ENCODE assay signal across 29 cellular contexts in genomic region chr12:92007787-92008186, GRCh38.
A peak's percentile ranks its signal among the peaks of the same experiment; 100 is the strongest.
DNase-seq lines count a peak whose midpoint lies in the region; ATAC-seq and TF ChIP-seq lines count a peak whose summit lies in the region.
"Had no signal": no experiment of that assay in that cellular context is flagged by ENCODE, and none has a peak within 500 bp of the region (broad histone marks: within the 10 kb centered on the region; RNA-seq: fewer than 3 reads in every experiment).

No MANE protein-coding gene starts in this region.

- POLR2A ChIA-PET in naive thymus-derived CD4-positive, alpha-beta T cell (lab: Charles Lee), result interaction anchor here (0.6 to 6.1 kb wide), 4 partner anchors 23 to 371 kb away, joined by 3 to 62 read pairs (median 20); partner anchors contain the start of gene BTG1

- DNase-seq in DMS153 (lab: John Stamatoyannopoulos, UW) (peak; percentile 37), DMS153 treated with DMSO at 0.1 percent for 48 hours (lab: John Stamatoyannopoulos, UW; ENCODE audit: unreplicated experiment) (no peak), GM23338 (ENCODE audit: low spot score) (peak; percentile 14), NCI-H510A treated with DMSO at 0.1 percent for 48 hours (lab: John Stamatoyannopoulos, UW) (peak; percentile 72), NCI-H526 (lab: John Stamatoyannopoulos, UW) (no peak), middle frontal gyrus (ENCODE audit: extremely low spot score, low spot score) (no peak)
- DNase-seq in naive thymus-derived CD4-positive, alpha-beta T cell, result no peak
- DNase-seq: activated CD8-positive, alpha-beta T cell treated with anti-CD3 and anti-CD28 coated beads for 36 hours; central memory CD4-positive, alpha-beta T cell; esophagus squamous epithelium; foreskin melanocyte; NCI-H1694; NCI-H2227 treated with DMSO at 0.1 percent for 48 hours; OCI-M1; SK-N-SH; stimulated activated CD4-positive, alpha-beta T cell treated with anti-CD3 and anti-CD28 coated beads, Interleukin-12 subunit alpha, Interleukin-12 subunit beta, amount 100 ng/mL, for 4 hours; stimulated activated CD4-positive, alpha-beta T cell treated with anti-CD3 and anti-CD28 coated beads, Interleukin-4, amount 100 ng/mL, for 24 hours; upper lobe of right lung had no signal

- no peaks in the 10 kb centered on the region for H3K4me1 ChIP-seq in GM23338 (ENCODE audit: insufficient read depth)
- peaks cover 11 to 52% of the 10 kb centered on the region in 2 donors for H3K4me1 ChIP-seq in naive thymus-derived CD4-positive, alpha-beta T cell (ENCODE audit: control insufficient read depth in 2 of 2, insufficient read depth in 2 of 2, low read length in 2 of 2)
- H3K4me1 ChIP-seq: esophagus squamous epithelium, upper lobe of right lung had no signal

- H3F3A ChIP-seq in GM23338 (replicated peaks; ENCODE audit: low read depth), result no peaks in the 10 kb centered on the region

- no peak overlapping the region for H3K27ac ChIP-seq in GM23338 (ENCODE audit: low read depth)
- H3K27ac ChIP-seq in naive thymus-derived CD4-positive, alpha-beta T cell (ENCODE audit: low read depth, low read length), result no peak overlapping the region
- H3K27ac ChIP-seq: 22Rv1, esophagus squamous epithelium, KMS-11, neutrophil, upper lobe of right lung had no signal

- no peak overlapping the region for H2AFZ ChIP-seq in GM23338

- H3K27me3 ChIP-seq in GM23338 (ENCODE audit: insufficient read depth), result no peaks in the 10 kb centered on the region
- H3K27me3 ChIP-seq in naive thymus-derived CD4-positive, alpha-beta T cell (ENCODE audit: control insufficient read depth in 2 of 2, insufficient read depth in 2 of 2, low read length in 2 of 2), result no peaks in the 10 kb centered on the region
- H3K27me3 ChIP-seq: esophagus squamous epithelium, neutrophil, upper lobe of right lung had no signal

- TF ChIP-seq CTCF in GM23338 (conservative IDR thresholded peaks at IDR 0.05; ENCODE audit: low read depth in 2 of 2), result no peak

- no peaks in the 10 kb centered on the region for H3K9me3 Mint-ChIP-seq in GM23338
- H3K9me3 Mint-ChIP-seq in naive thymus-derived CD4-positive, alpha-beta T cell, result peaks cover under 1 to 11% (median 4%) of the 10 kb centered on the region in 11 donors
- H3K9me3 Mint-ChIP-seq: dendritic cell treated with granulocyte-macrophage colony-stimulating factor and Interleukin-4, amounts not matched to agents 40 ng/mL and 50 ng/mL, for 4 days; T-helper 1 cell treated with Interleukin-12 subunit alpha and Interleukin-12 subunit beta and Interleukin-4 antibody, amounts not matched to agents 30 μg/mL and 1 μg/mL, for 36 hours had no signal

- H3K27me3 Mint-ChIP-seq in GM23338 (ENCODE audit: insufficient read depth, low read depth, poor library complexity), result no peaks in the 10 kb centered on the region
- no peaks in the 10 kb centered on the region for H3K27me3 Mint-ChIP-seq in naive thymus-derived CD4-positive, alpha-beta T cell
- H3K27me3 Mint-ChIP-seq: activated CD8-positive, alpha-beta T cell treated with anti-CD3 and anti-CD28 coated beads for 36 hours; activated T-helper 17 cell treated with anti-CD3 and anti-CD28 coated beads, Interleukin-2, amount 50 U/mL, for 72 hours; dendritic cell treated with granulocyte-macrophage colony-stimulating factor and Interleukin-4, amounts not matched to agents 40 ng/mL and 50 ng/mL, for 4 days had no signal

- ATAC-seq in GM23338 (peak; percentile 66), GM21367 (IDR thresholded peaks at IDR 0.05; ENCODE audit: unreplicated experiment) (no peak)
- no peak for ATAC-seq in naive thymus-derived CD4-positive, alpha-beta T cell
- ATAC-seq: activated CD8-positive, alpha-beta T cell treated with anti-CD3 and anti-CD28 coated beads for 36 hours; activated naive CD4-positive, alpha-beta T cell treated with anti-CD3 and anti-CD28 coated beads, Interleukin-2, amount 50 U/mL, for 72 hours; activated T-helper 17 cell treated with anti-CD3 and anti-CD28 coated beads, Interleukin-2, amount 50 U/mL, for 72 hours; HCT116; sciatic nerve; stimulated activated effector memory CD8-positive, alpha-beta T cell treated with anti-CD3 and anti-CD28 coated beads, Interleukin-12 subunit alpha, Interleukin-12 subunit beta, amount 100 ng/mL, for 72 hours; upper lobe of right lung had no signal

- H3K9me2 ChIP-seq in GM23338 (ENCODE audit: insufficient read depth), result peaks cover 6% of the 10 kb centered on the region; the same call in 1 of the 2 replicates
- H3K9me2 ChIP-seq: SK-N-SH had no signal

- CTCF ChIA-PET in naive thymus-derived CD4-positive, alpha-beta T cell (lab: Charles Lee), result interaction anchor here (0.8 to 1.0 kb wide), 2 partner anchors 395 to 429 kb away, joined by 4 read pairs; no protein-coding TSS in a partner anchor

- no peaks in the 10 kb centered on the region for H4K20me1 ChIP-seq in GM23338 (replicated peaks; ENCODE audit: insufficient read depth)

- H3K36me3 ChIP-seq in GM23338 (ENCODE audit: insufficient read depth), result no peaks in the 10 kb centered on the region
- H3K36me3 ChIP-seq in naive thymus-derived CD4-positive, alpha-beta T cell (ENCODE audit: control insufficient read depth in 2 of 3, insufficient read depth in 3 of 3, low read length in 3 of 3), result no peaks in the 10 kb centered on the region
- H3K36me3 ChIP-seq: esophagus squamous epithelium, neutrophil, upper lobe of right lung had no signal

- no peak overlapping the region for H3K4me2 ChIP-seq in GM23338
- H3K4me2 ChIP-seq: KMS-11, SK-N-SH had no signal

- intact Hi-C loops in naive thymus-derived CD4-positive, alpha-beta T cell (cut with micrococcal nuclease), result loop anchor here in 1 of 2 donors (5.0 kb wide), 1 partner anchor 135 kb away; no protein-coding TSS in a partner anchor

- no peaks in the 10 kb centered on the region for H3K9me3 ChIP-seq in naive thymus-derived CD4-positive, alpha-beta T cell (ENCODE audit: control insufficient read depth in 2 of 3, low read length in 3 of 3)
- H3K9me3 ChIP-seq: esophagus squamous epithelium, neutrophil, SK-N-SH, upper lobe of right lung had no signal

- H3K27ac Mint-ChIP-seq in GM23338, result no peak overlapping the region
- H3K27ac Mint-ChIP-seq in naive thymus-derived CD4-positive, alpha-beta T cell, result peak overlapping the region in 6 of 9 donors; percentile 20 to 95 (median 65)
- H3K27ac Mint-ChIP-seq: activated CD8-positive, alpha-beta T cell treated with anti-CD3 and anti-CD28 coated beads for 36 hours; activated T-helper 17 cell treated with anti-CD3 and anti-CD28 coated beads, Interleukin-2, amount 50 U/mL, for 72 hours; dendritic cell treated with granulocyte-macrophage colony-stimulating factor and Interleukin-4, amounts not matched to agents 40 ng/mL and 50 ng/mL, for 4 days; stimulated activated effector memory CD8-positive, alpha-beta T cell treated with anti-CD3 and anti-CD28 coated beads, Interleukin-12 subunit alpha, Interleukin-12 subunit beta, amount 100 ng/mL, for 72 hours; T-helper 1 cell treated with Interleukin-12 subunit alpha and Interleukin-12 subunit beta and Interleukin-4 antibody, amounts not matched to agents 30 μg/mL and 1 μg/mL, for 36 hours had no signal

- no peak overlapping the region for H3K4me3 Mint-ChIP-seq in GM23338
- H3K4me3 Mint-ChIP-seq in naive thymus-derived CD4-positive, alpha-beta T cell, result peak overlapping the region in 1 of 10 donors; percentile 54
- H3K4me3 Mint-ChIP-seq: activated CD8-positive, alpha-beta T cell treated with anti-CD3 and anti-CD28 coated beads for 36 hours; activated T-helper 17 cell treated with anti-CD3 and anti-CD28 coated beads, Interleukin-2, amount 50 U/mL, for 72 hours; dendritic cell treated with granulocyte-macrophage colony-stimulating factor and Interleukin-4, amounts not matched to agents 40 ng/mL and 50 ng/mL, for 4 days; stimulated activated effector memory CD8-positive, alpha-beta T cell treated with anti-CD3 and anti-CD28 coated beads, Interleukin-12 subunit alpha, Interleukin-12 subunit beta, amount 100 ng/mL, for 72 hours; T-helper 1 cell treated with Interleukin-12 subunit alpha and Interleukin-12 subunit beta and Interleukin-4 antibody, amounts not matched to agents 30 μg/mL and 1 μg/mL, for 36 hours had no signal

- H3K36me3 Mint-ChIP-seq in GM23338 (ENCODE audit: low read depth), result no peaks in the 10 kb centered on the region
- peaks cover 3 to 10% (median 6%) of the 10 kb centered on the region in 5 donors for H3K36me3 Mint-ChIP-seq in naive thymus-derived CD4-positive, alpha-beta T cell
- H3K36me3 Mint-ChIP-seq: stimulated activated effector memory CD8-positive, alpha-beta T cell treated with anti-CD3 and anti-CD28 coated beads, Interleukin-12 subunit alpha, Interleukin-12 subunit beta, amount 100 ng/mL, for 72 hours had no signal

- H3K4me1 Mint-ChIP-seq in GM23338, result peaks cover 7% of the 10 kb centered on the region; the same call in 1 of the 3 replicates
- H3K4me1 Mint-ChIP-seq in naive thymus-derived CD4-positive, alpha-beta T cell, result peaks cover 21 to 95% (median 84%) of the 10 kb centered on the region in 7 donors

- H3K4me3 ChIP-seq in GM23338, result no peak overlapping the region
- no peak overlapping the region for H3K4me3 ChIP-seq in naive thymus-derived CD4-positive, alpha-beta T cell (ENCODE audit: low read length)
- H3K4me3 ChIP-seq: esophagus squamous epithelium, upper lobe of right lung had no signal

- no peaks in the 10 kb centered on the region for H3K79me2 ChIP-seq in GM23338 (replicated peaks; ENCODE audit: insufficient read depth)

TF ChIP-seq in GM23338, 12 proteins besides CTCF, POLR2A, EP300 and RAD21:
- no peak for TF ChIP-seq REST (IDR thresholded peaks at IDR 0.05; ENCODE audit: unreplicated experiment)

Comparison
In these comparisons a context has a peak if more than half of its experiments do, and no peak if none do; other contexts are left out.
1. DNase-seq: peak in DMS153 (single experiment), GM23338 (single experiment) and NCI-H510A treated with DMSO at 0.1 percent for 48 hours (single experiment); none in DMS153 treated with DMSO at 0.1 percent for 48 hours (single experiment), naive thymus-derived CD4-positive, alpha-beta T cell (0 of 9), NCI-H526 (0 of 2) and middle frontal gyrus (single experiment).